8 cellular contexts compared by ENCODE assay signal in the genomic region with DNA sequence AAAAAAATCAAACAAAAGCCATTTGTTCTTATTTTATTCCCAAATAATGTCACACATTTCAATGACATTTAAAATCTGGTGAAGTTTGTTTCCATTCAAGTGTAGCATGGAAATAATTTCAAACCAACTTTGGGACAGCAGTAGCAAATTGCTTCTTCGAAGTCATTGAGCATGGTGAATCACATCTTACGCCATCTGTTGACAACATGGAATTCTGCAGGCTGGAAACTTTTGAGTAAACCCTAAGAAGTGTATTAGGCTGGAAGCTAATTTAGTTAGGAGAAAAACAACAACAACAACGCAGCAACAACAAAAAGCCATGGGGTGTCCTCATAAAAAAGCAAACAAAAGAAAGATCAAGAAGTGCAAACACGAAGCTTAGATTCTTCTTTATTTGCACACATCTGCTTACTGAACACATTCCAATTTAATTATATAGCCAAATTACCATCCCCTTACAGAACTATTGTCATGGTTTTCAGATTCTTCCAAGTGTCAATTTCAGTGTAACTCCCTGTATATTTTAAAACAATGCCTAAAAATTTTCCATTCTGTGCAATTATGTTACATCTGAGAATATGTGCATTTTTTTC.
DNase-seq lines count a peak whose midpoint lies in the region; ATAC-seq and TF ChIP-seq lines count a peak whose summit lies in the region.

No MANE protein-coding gene starts in this region.

- WGBS in body of pancreas, 2 donors: 8 to 10% methylated on average over 4 of the region's 4 CpGs

- TF ChIP-seq CTCF in body of pancreas (IDR thresholded peaks at IDR 0.05): peak; percentile 16 to 50 (median 47)
- TF ChIP-seq CTCF in neural crest cell (conservative IDR thresholded peaks at IDR 0.05): peak; percentile 70
- no peak for TF ChIP-seq CTCF in natural killer cell (IDR thresholded peaks at IDR 0.05)

- H3K9me3 ChIP-seq in body of pancreas: no peaks in the 10 kb centered on the region

- H3K36me3 Mint-ChIP-seq in neural crest cell (ENCODE audit: low read depth) (no peaks in the 10 kb centered on the region), natural killer cell (no peaks in the 10 kb centered on the region)
- no peaks in the 10 kb centered on the region for H3K36me3 Mint-ChIP-seq in T-helper 2 cell treated with Interferon-gamma antibody and Interleukin-4, amounts not matched to agents 5 μg/mL and 100 μg/mL, for 36 hours (ENCODE audit: low read depth)

- H3K36me3 ChIP-seq in body of pancreas (replicated peaks in 1 of 2; ENCODE audit: insufficient read depth in 1 of 2, low read depth in 2 of 2): no peaks in the 10 kb centered on the region

- H3K27me3 Mint-ChIP-seq in neural crest cell (ENCODE audit: low read depth) (no peaks in the 10 kb centered on the region), natural killer cell (ENCODE audit: low read depth in 2 of 2) (no peaks in the 10 kb centered on the region)
- no peaks in the 10 kb centered on the region for H3K27me3 Mint-ChIP-seq in T-helper 2 cell treated with Interferon-gamma antibody and Interleukin-4, amounts not matched to agents 5 μg/mL and 100 μg/mL, for 36 hours (ENCODE audit: low read depth)

- no peak overlapping the region for H3K27ac ChIP-seq in body of pancreas

- H3K4me1 Mint-ChIP-seq in neural crest cell (no peaks in the 10 kb centered on the region), natural killer cell (no peaks in the 10 kb centered on the region)
- H3K4me1 Mint-ChIP-seq in T-helper 2 cell treated with Interferon-gamma antibody and Interleukin-4, amounts not matched to agents 5 μg/mL and 100 μg/mL, for 36 hours (ENCODE audit: low read depth): no peaks in the 10 kb centered on the region

- H3K9me3 Mint-ChIP-seq in neural crest cell (no peaks in the 10 kb centered on the region), natural killer cell (peaks cover 2 to 6% of the 10 kb centered on the region in 2 donors)
- H3K9me3 Mint-ChIP-seq in T-helper 2 cell treated with Interferon-gamma antibody and Interleukin-4, amounts not matched to agents 5 μg/mL and 100 μg/mL, for 36 hours: peaks cover 16% of the 10 kb centered on the region

- ATAC-seq in body of pancreas (peak; percentile 50), HG03280 (IDR thresholded peaks at IDR 0.05; ENCODE audit: unreplicated experiment) (no peak), natural killer cell (no peak)

- no peak for TF ChIP-seq POLR2A in body of pancreas (IDR thresholded peaks at IDR 0.05)

- H3K27ac Mint-ChIP-seq in neural crest cell (ENCODE audit: unreplicated experiment) (no peak overlapping the region), natural killer cell (no peak overlapping the region)
- no peak overlapping the region for H3K27ac Mint-ChIP-seq in T-helper 2 cell treated with Interferon-gamma antibody and Interleukin-4, amounts not matched to agents 5 μg/mL and 100 μg/mL, for 36 hours

- intact Hi-C loops in body of pancreas (cut with DNase I): no loop called here
- intact Hi-C loops in natural killer cell (cut with micrococcal nuclease): no loop called here

- no peaks in the 10 kb centered on the region for H3K4me1 ChIP-seq in body of pancreas

- DNase-seq in SKM-1 treated with dmso at 0.1 percent for 144 hours (lab: John Stamatoyannopoulos, UW; ENCODE audit: unreplicated experiment) (peak; percentile 18), SKM-1 (lab: John Stamatoyannopoulos, UW; ENCODE audit: unreplicated experiment) (no peak), NCI-H146 treated with DMSO at 0.1 percent for 48 hours (lab: John Stamatoyannopoulos, UW; ENCODE audit: unreplicated experiment) (peak; percentile 55), body of pancreas (peak; percentile 6 to 20 (median 13)), neural crest cell (ENCODE audit: low read depth, low spot score) (no peak), natural killer cell (no peak)
- no peak for DNase-seq in T-helper 2 cell treated with Interferon-gamma antibody and Interleukin-4, amounts not matched to agents 5 μg/mL and 100 μg/mL, for 36 hours (ENCODE audit: low spot score)

- no peaks in the 10 kb centered on the region for H3K27me3 ChIP-seq in body of pancreas

- H3K4me3 ChIP-seq in body of pancreas: no peak overlapping the region

- H3K4me3 Mint-ChIP-seq in neural crest cell (no peak overlapping the region), natural killer cell (no peak overlapping the region)
- no peak overlapping the region for H3K4me3 Mint-ChIP-seq in T-helper 2 cell treated with Interferon-gamma antibody and Interleukin-4, amounts not matched to agents 5 μg/mL and 100 μg/mL, for 36 hours

Comparison
In these comparisons a context has a peak if more than half of its experiments do, and no peak if none do; other contexts are left out.
1. DNase-seq: peak in SKM-1 treated with dmso at 0.1 percent for 144 hours (single experiment), NCI-H146 treated with DMSO at 0.1 percent for 48 hours (single experiment) and body of pancreas (4 of 4); none in SKM-1 (single experiment), neural crest cell (single experiment), natural killer cell (single experiment) and T-helper 2 cell treated with Interferon-gamma antibody and Interleukin-4, amounts not matched to agents 5 μg/mL and 100 μg/mL, for 36 hours (single experiment).